In genomic region chr13:44219808-44220544, GRCh38 we compare ENCODE assay signal across 1 cellular context.
TF ChIP-seq lines count a peak whose summit lies in the region.

No MANE protein-coding gene starts in this region.

TF ChIP-seq in IMR-90, 13 proteins besides CTCF, POLR2A, EP300 and RAD21 (continued from another document):
- TF ChIP-seq, protein P1, sequence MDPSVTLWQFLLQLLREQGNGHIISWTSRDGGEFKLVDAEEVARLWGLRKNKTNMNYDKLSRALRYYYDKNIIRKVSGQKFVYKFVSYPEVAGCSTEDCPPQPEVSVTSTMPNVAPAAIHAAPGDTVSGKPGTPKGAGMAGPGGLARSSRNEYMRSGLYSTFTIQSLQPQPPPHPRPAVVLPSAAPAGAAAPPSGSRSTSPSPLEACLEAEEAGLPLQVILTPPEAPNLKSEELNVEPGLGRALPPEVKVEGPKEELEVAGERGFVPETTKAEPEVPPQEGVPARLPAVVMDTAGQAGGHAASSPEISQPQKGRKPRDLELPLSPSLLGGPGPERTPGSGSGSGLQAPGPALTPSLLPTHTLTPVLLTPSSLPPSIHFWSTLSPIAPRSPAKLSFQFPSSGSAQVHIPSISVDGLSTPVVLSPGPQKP (IDR thresholded peaks at IDR 0.05; ENCODE audit: borderline replicate concordance, low read depth, low read length) = no peak
- TF ChIP-seq, protein P2, sequence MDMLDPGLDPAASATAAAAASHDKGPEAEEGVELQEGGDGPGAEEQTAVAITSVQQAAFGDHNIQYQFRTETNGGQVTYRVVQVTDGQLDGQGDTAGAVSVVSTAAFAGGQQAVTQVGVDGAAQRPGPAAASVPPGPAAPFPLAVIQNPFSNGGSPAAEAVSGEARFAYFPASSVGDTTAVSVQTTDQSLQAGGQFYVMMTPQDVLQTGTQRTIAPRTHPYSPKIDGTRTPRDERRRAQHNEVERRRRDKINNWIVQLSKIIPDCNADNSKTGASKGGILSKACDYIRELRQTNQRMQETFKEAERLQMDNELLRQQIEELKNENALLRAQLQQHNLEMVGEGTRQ (IDR thresholded peaks at IDR 0.05; ENCODE audit: low read depth, low read length) = no peak
- TF ChIP-seq SMC3 (IDR thresholded peaks at IDR 0.05; ENCODE audit: low read depth, low read length) (no peak; the same call in 1 of the 2 replicates), CEBPB (IDR thresholded peaks at IDR 0.05; ENCODE audit: low read depth, low read length) (peak; percentile 24; the same call in 1 of the 2 replicates), RFX5 (IDR thresholded peaks at IDR 0.05; ENCODE audit: low read depth, low read length) (no peak), BHLHE40 (IDR thresholded peaks at IDR 0.05; ENCODE audit: low read depth, low read length) (peak; percentile 71), RCOR1 (IDR thresholded peaks at IDR 0.05; ENCODE audit: insufficient replicate concordance, low read length) (no peak), MXI1 (IDR thresholded peaks at IDR 0.05; ENCODE audit: borderline replicate concordance, low read depth, low read length) (no peak), NFE2L2 (IDR thresholded peaks at IDR 0.05; ENCODE audit: low read depth, low read length) (peak; percentile 82), MAFK (IDR thresholded peaks at IDR 0.05; ENCODE audit: low read depth, low read length) (peak; percentile 39; the same call in 1 of the 2 replicates), FOS (IDR thresholded peaks at IDR 0.05; ENCODE audit: low read depth, low read length) (peak; percentile 85)
